In genomic region chr2:192487636-192488035, GRCh38 we compare ENCODE assay signal across 17 cellular contexts.
A peak's percentile ranks its signal among the peaks of the same experiment; 100 is the strongest.
DNase-seq lines count a peak whose midpoint lies in the region; ATAC-seq, FAIRE-seq and TF ChIP-seq lines count a peak whose summit lies in the region.
"Had no signal": no experiment of that assay in that cellular context is flagged by ENCODE, and none has a peak within 500 bp of the region (broad histone marks: within the 10 kb centered on the region; RNA-seq: fewer than 3 reads in every experiment).

No MANE protein-coding gene starts in this region.

- H3K4me1 ChIP-seq in Peyer's patch (peaks cover 0 to 4% (median 1%) of the 10 kb centered on the region in 4 donors), smooth muscle cell (ENCODE audit: low read depth) (no peaks in the 10 kb centered on the region)

- no peak overlapping the region for H3K4me2 ChIP-seq in smooth muscle cell

- peak in 1 of 2 donors; percentile 26 for TF ChIP-seq POLR2A in Peyer's patch (IDR thresholded peaks at IDR 0.05)
- TF ChIP-seq POLR2A in GM12892 (IDR thresholded peaks at IDR 0.05; ENCODE audit: low read depth, low read length), result no peak

- H2AFZ ChIP-seq in smooth muscle cell (ENCODE audit: low read depth), result peak overlapping the region; percentile 3

- FAIRE-seq in GM12892 (lab: Jason Lieb, UNC), result no peak
- FAIRE-seq: A204.1, G401.6, GM12891, GM19239 had no signal

- H3K9me3 ChIP-seq in Peyer's patch, result no peaks in the 10 kb centered on the region
- no peaks in the 10 kb centered on the region for H3K9me3 ChIP-seq in smooth muscle cell (replicated peaks; ENCODE audit: low read depth)

- no peaks in the 10 kb centered on the region for H3K79me2 ChIP-seq in smooth muscle cell (ENCODE audit: low read depth)

- DNase-seq in ELR (ENCODE audit: low read depth) (peak; percentile 12), Peyer's patch (peak in 2 of 3 donors; percentile 69 to 76), left colon (peak; percentile 42 to 43), smooth muscle cell (lab: John Stamatoyannopoulos, UW; ENCODE audit: unreplicated experiment) (no peak), NCI-H146 treated with DMSO at 0.1 percent for 48 hours (lab: John Stamatoyannopoulos, UW; ENCODE audit: unreplicated experiment) (no peak), activated T-cell treated with anti-CD3 and anti-CD28 coated beads for 4 hours (no peak), GM12892 (ENCODE audit: insufficient read length) (no peak)
- DNase-seq: C1 segment of cervical spinal cord; CD4-positive, alpha-beta T cell; DMS79; HCEC 1CT; IMR-90 had no signal

- intact Hi-C loops in left colon (cut with DNase I, micrococcal nuclease), result no loop called here

- ATAC-seq in left colon (peak; percentile 92), GM19467 (IDR thresholded peaks at IDR 0.05; ENCODE audit: unreplicated experiment) (no peak)

- H3F3A ChIP-seq in smooth muscle cell (ENCODE audit: low read depth), result no peaks in the 10 kb centered on the region

- H3K27ac ChIP-seq in Peyer's patch, result peak overlapping the region in 3 of 4 donors; percentile 38 to 88 (median 80)
- H3K27ac ChIP-seq in smooth muscle cell (ENCODE audit: low read depth), result no peak overlapping the region

- no peaks in the 10 kb centered on the region for H3K36me3 ChIP-seq in Peyer's patch
- H3K36me3 ChIP-seq in smooth muscle cell (ENCODE audit: low read depth), result no peaks in the 10 kb centered on the region

- 79% methylated on average over 11 of the region's 11 CpGs for WGBS in smooth muscle cell (ENCODE audit: low lambda C conversion rate)

- TF ChIP-seq CTCF in Peyer's patch (IDR thresholded peaks at IDR 0.05), result no peak
- no peak for TF ChIP-seq CTCF in smooth muscle cell (IDR thresholded peaks at IDR 0.05; ENCODE audit: borderline replicate concordance, insufficient read depth, poor library complexity, severe bottlenecking)

- H3K27me3 ChIP-seq in Peyer's patch (no peaks in the 10 kb centered on the region), smooth muscle cell (ENCODE audit: low read depth) (no peaks in the 10 kb centered on the region)

- no peak overlapping the region for H3K9ac ChIP-seq in smooth muscle cell (ENCODE audit: low read depth)

- H3K4me3 ChIP-seq in Peyer's patch (peak overlapping the region in 2 of 4 donors; percentile 31 to 39), smooth muscle cell (no peak overlapping the region)

- no peaks in the 10 kb centered on the region for H4K20me1 ChIP-seq in smooth muscle cell (ENCODE audit: low read depth)

Comparison
In these comparisons a context has a peak if more than half of its experiments do, and no peak if none do; other contexts are left out.
1. DNase-seq: peak in ELR (single experiment), Peyer's patch (2 of 3) and left colon (2 of 2); none in smooth muscle cell (single experiment), NCI-H146 treated with DMSO at 0.1 percent for 48 hours (single experiment), activated T-cell treated with anti-CD3 and anti-CD28 coated beads for 4 hours (single experiment) and GM12892 (single experiment).